Comparison of ENCODE assay signal across 1 cellular context in genomic region chr10:17657116-17657500, GRCh38.
TF ChIP-seq lines count a peak whose summit lies in the region.

No MANE protein-coding gene starts in this region.

TF ChIP-seq in H1, 55 proteins besides CTCF, POLR2A, EP300 and RAD21:
- no peak for TF ChIP-seq BACH1 (IDR thresholded peaks at IDR 0.05; ENCODE audit: low read length)
- TF ChIP-seq RNF2 (IDR thresholded peaks at IDR 0.05; ENCODE audit: borderline replicate concordance, low read depth, low read length, missing control alignments, poor library complexity, severe bottlenecking), result no peak
- TF ChIP-seq HDAC2 (IDR thresholded peaks at IDR 0.05; ENCODE audit: borderline replicate concordance in 1 of 2, low read depth in 2 of 2, low read length in 2 of 2), result no peak
- no peak for TF ChIP-seq TAF1 (IDR thresholded peaks at IDR 0.05; ENCODE audit: low read depth, low read length)
- TF ChIP-seq SP4 (IDR thresholded peaks at IDR 0.05; ENCODE audit: low read length), result no peak
- TF ChIP-seq CREB1 (IDR thresholded peaks at IDR 0.05), result no peak
